In the genomic region with DNA sequence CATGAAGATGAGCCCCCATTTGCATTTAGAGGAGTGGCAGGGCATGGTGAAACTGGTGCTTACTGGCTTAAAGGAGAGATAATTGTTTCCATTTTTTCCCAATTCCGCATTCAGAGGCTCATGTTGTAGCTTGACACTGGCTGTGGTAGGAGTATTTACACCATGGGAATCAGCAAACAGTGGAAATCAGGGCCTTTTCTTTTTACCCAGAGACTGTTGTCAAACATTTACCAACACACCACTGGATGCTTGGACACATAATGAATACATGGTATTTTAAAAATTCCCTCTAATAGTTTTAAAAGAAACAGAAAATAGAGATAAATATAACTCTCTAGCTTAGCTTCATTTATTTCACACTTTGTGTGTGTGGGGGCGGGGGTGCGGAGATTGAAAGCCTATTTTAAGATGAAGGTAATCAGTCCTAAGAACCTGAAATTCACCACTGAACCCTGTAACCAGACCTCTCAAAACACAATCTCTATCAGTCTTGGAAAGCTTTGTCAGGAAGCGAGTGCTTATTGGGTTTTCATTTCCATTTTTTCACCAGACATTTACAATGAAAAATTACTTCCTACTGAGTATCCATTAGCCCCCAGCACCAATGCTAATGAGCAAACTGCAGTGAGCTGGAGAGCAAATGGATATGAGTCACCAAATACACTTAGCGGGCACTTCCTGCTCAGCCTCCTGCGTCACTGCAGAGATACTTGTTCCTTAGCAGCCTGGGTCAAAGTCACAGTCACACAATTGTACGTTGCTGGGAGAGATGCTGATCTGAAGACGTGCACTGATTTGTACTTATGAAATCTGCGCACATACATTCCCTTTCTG, we compare ENCODE assay signal across 9 cellular contexts.
DNase-seq lines count a peak whose midpoint lies in the region; ATAC-seq and TF ChIP-seq lines count a peak whose summit lies in the region.
"Had no signal": no experiment of that assay in that cellular context is flagged by ENCODE, and none has a peak within 500 bp of the region (broad histone marks: within the 10 kb centered on the region; RNA-seq: fewer than 3 reads in every experiment).

No MANE protein-coding gene starts in this region.

- DNase-seq in ELF-1 (ENCODE audit: low read depth, low spot score): peak; percentile 14
- DNase-seq in GM23338 (ENCODE audit: low spot score): peak; percentile 54
- DNase-seq in LoVo (ENCODE audit: low spot score): peak; percentile 77
- DNase-seq in SK-N-MC (ENCODE audit: low read depth, low spot score): peak; percentile 97
- DNase-seq in left ventricle myocardium superior: no peak
- peak; percentile 74 for DNase-seq in smooth muscle cell of the brain vasculature (ENCODE audit: low read depth, low spot score)
- no peak for DNase-seq in esophagus squamous epithelium (lab: John Stamatoyannopoulos, UW)
- no peak for DNase-seq in inferior parietal cortex (ENCODE audit: extremely low spot score)

- 0 out of 2 replicates have a peak overlapping the region, but pooled peaks have one; percentile 9 for H3K4me2 ChIP-seq in GM23338

- H3K27me3 Mint-ChIP-seq in GM23338 (ENCODE audit: insufficient read depth, low read depth, poor library complexity): peaks cover under 1% of the 10 kb centered on the region

- no peaks in the 10 kb centered on the region for H3F3A ChIP-seq in GM23338 (replicated peaks; ENCODE audit: low read depth)

- H3K27me3 ChIP-seq in GM23338 (ENCODE audit: insufficient read depth) (no peaks in the 10 kb centered on the region), esophagus squamous epithelium (no peaks in the 10 kb centered on the region)

- no peak overlapping the region for H3K4me3 Mint-ChIP-seq in GM23338

- H4K20me1 ChIP-seq in GM23338 (replicated peaks; ENCODE audit: insufficient read depth): no peaks in the 10 kb centered on the region

- peaks cover 16% of the 10 kb centered on the region for H3K4me1 Mint-ChIP-seq in GM23338

- no peaks in the 10 kb centered on the region; the same call in 1 of the 2 replicates for H3K9me3 ChIP-seq in SK-N-MC (ENCODE audit: low read depth, low read length)
- H3K9me3 ChIP-seq in esophagus squamous epithelium: no peaks in the 10 kb centered on the region

- peak; percentile 65 for ATAC-seq in GM23338
- peak; percentile 46 for ATAC-seq in left ventricle myocardium superior

- H3K27ac ChIP-seq in GM23338 (ENCODE audit: low read depth) (no peak overlapping the region; the same call in 1 of the 2 replicates), SK-N-MC (no peak overlapping the region), esophagus squamous epithelium (peak overlapping the region in 1 of 4 donors; percentile 22)

- H3K4me1 ChIP-seq in GM23338 (ENCODE audit: insufficient read depth): peaks cover 13% of the 10 kb centered on the region
- H3K4me1 ChIP-seq in esophagus squamous epithelium: no peaks in the 10 kb centered on the region

- H3K9me2 ChIP-seq in GM23338 (ENCODE audit: insufficient read depth): peaks cover 3% of the 10 kb centered on the region; the same call in 1 of the 2 replicates

- no peaks in the 10 kb centered on the region for H3K9me3 Mint-ChIP-seq in GM23338

- peak overlapping the region; percentile 24 for H3K27ac Mint-ChIP-seq in GM23338

- peak overlapping the region; percentile 53 for H2AFZ ChIP-seq in GM23338

- no peaks in the 10 kb centered on the region for H3K36me3 Mint-ChIP-seq in GM23338 (ENCODE audit: low read depth)

- intact Hi-C loops in left ventricle myocardium superior (cut with micrococcal nuclease): no loop called here
- intact Hi-C loops in esophagus squamous epithelium (cut with DNase I): no loop called here

- H3K9ac ChIP-seq in SK-N-MC (ENCODE audit: insufficient read length): no peak overlapping the region

- no peaks in the 10 kb centered on the region for H3K36me3 ChIP-seq in GM23338 (ENCODE audit: insufficient read depth)
- no peaks in the 10 kb centered on the region for H3K36me3 ChIP-seq in SK-N-MC (ENCODE audit: insufficient read depth, low read length)
- no peaks in the 10 kb centered on the region for H3K36me3 ChIP-seq in esophagus squamous epithelium

- 30 to 45% methylated on average over 9 of the region's 9 CpGs for WGBS in esophagus squamous epithelium, 2 donors

- H3K4me3 ChIP-seq in GM23338: no peak overlapping the region
- peak overlapping the region; percentile 21 for H3K4me3 ChIP-seq in SK-N-MC
- no peak overlapping the region for H3K4me3 ChIP-seq in esophagus squamous epithelium
- H3K4me3 ChIP-seq: skin epidermis had no signal

- TF ChIP-seq POLR2A in esophagus squamous epithelium (IDR thresholded peaks at IDR 0.05): no peak

- TF ChIP-seq CTCF in GM23338 (conservative IDR thresholded peaks at IDR 0.05; ENCODE audit: low read depth in 2 of 2) (no peak), esophagus squamous epithelium (IDR thresholded peaks at IDR 0.05) (no peak)

- no peaks in the 10 kb centered on the region for H3K79me2 ChIP-seq in GM23338 (replicated peaks; ENCODE audit: insufficient read depth)

TF ChIP-seq in GM23338, 12 proteins besides CTCF, POLR2A, EP300 and RAD21:
- no peak for TF ChIP-seq POLR2AphosphoS5 (IDR thresholded peaks at IDR 0.05; ENCODE audit: low read depth)
- TF ChIP-seq CREB1 (CRISPR knock-in tag; IDR thresholded peaks at IDR 0.05; ENCODE audit: low read depth): no peak

Comparison
In these comparisons a context has a peak if more than half of its experiments do, and no peak if none do; other contexts are left out.
1. DNase-seq: peak in ELF-1 (single experiment), GM23338 (single experiment), LoVo (single experiment), SK-N-MC (single experiment) and smooth muscle cell of the brain vasculature (single experiment); none in left ventricle myocardium superior (single experiment), esophagus squamous epithelium (single experiment) and inferior parietal cortex (single experiment).